Comparison of ENCODE assay signal across 17 cellular contexts in genomic region chr4:100486496-100486895, GRCh38. TPM values are rescaled to one million over a fixed set of nuclear protein-coding genes. Genes with fewer than 3 reads are reported as not detected.
"Had no signal": no experiment of that assay in that cellular context is flagged by ENCODE, and none has a peak within 500 bp of the region (broad histone marks: within the 10 kb centered on the region; RNA-seq: fewer than 3 reads in every experiment).

No MANE protein-coding gene starts in this region.

- H3K4me1 Mint-ChIP-seq: brain; naive thymus-derived CD8-positive, alpha-beta T cell; stimulated activated effector memory CD8-positive, alpha-beta T cell treated with anti-CD3 and anti-CD28 coated beads, Interleukin-12 subunit alpha, Interleukin-12 subunit beta, amount 100 ng/mL, for 72 hours had no signal

- DNase-seq: activated CD4-positive, alpha-beta T cell treated with anti-CD3 and anti-CD28 coated beads, Interleukin-2, amount 50 U/mL, for 1 hour; activated CD8-positive, alpha-beta memory T cell treated with anti-CD3 and anti-CD28 coated beads, Interleukin-2, amount 50 U/mL, for 4 hours; activated naive CD4-positive, alpha-beta T cell treated with anti-CD3 and anti-CD28 coated beads for 36 hours; activated T-cell treated with anti-CD3 and anti-CD28 coated beads, Interleukin-2, amount 50 U/mL, for 4 hours; foreskin keratinocyte; mesenchymal stem cell; naive thymus-derived CD8-positive, alpha-beta T cell; ovary; stimulated activated CD4-positive, alpha-beta T cell treated with anti-CD3 and anti-CD28 coated beads, Interleukin-4, amount 100 ng/mL, for 24 hours; upper lobe of left lung had no signal

- H3K4me3 Mint-ChIP-seq: activated naive CD4-positive, alpha-beta T cell treated with anti-CD3 and anti-CD28 coated beads for 36 hours; activated T-cell treated with anti-CD3 and anti-CD28 coated beads, Interleukin-2, amount 50 U/mL, for 4 hours; brain; naive thymus-derived CD8-positive, alpha-beta T cell; stimulated activated effector memory CD8-positive, alpha-beta T cell treated with anti-CD3 and anti-CD28 coated beads, Interleukin-12 subunit alpha, Interleukin-12 subunit beta, amount 100 ng/mL, for 72 hours had no signal

- H3K9me3 Mint-ChIP-seq: activated T-cell treated with anti-CD3 and anti-CD28 coated beads, Interleukin-2, amount 50 U/mL, for 4 hours; stimulated activated effector memory CD8-positive, alpha-beta T cell treated with anti-CD3 and anti-CD28 coated beads, Interleukin-12 subunit alpha, Interleukin-12 subunit beta, amount 100 ng/mL, for 72 hours had no signal

- H3K36me3 ChIP-seq: ovary, thoracic aorta, upper lobe of left lung had no signal

- H3K36me3 Mint-ChIP-seq: brain; stimulated activated effector memory CD8-positive, alpha-beta T cell treated with anti-CD3 and anti-CD28 coated beads, Interleukin-12 subunit alpha, Interleukin-12 subunit beta, amount 100 ng/mL, for 72 hours had no signal

- H3K4me1 ChIP-seq: foreskin keratinocyte, upper lobe of left lung had no signal

- H3K4me3 ChIP-seq: coronary artery, hepatocyte, ovary, thoracic aorta, upper lobe of left lung had no signal

- H3K27me3 ChIP-seq: foreskin keratinocyte, hepatocyte, ovary, upper lobe of left lung had no signal

- H3K27ac Mint-ChIP-seq: activated naive CD4-positive, alpha-beta T cell treated with anti-CD3 and anti-CD28 coated beads for 36 hours; naive thymus-derived CD8-positive, alpha-beta T cell; stimulated activated effector memory CD8-positive, alpha-beta T cell treated with anti-CD3 and anti-CD28 coated beads, Interleukin-12 subunit alpha, Interleukin-12 subunit beta, amount 100 ng/mL, for 72 hours had no signal

- H3K27ac ChIP-seq: coronary artery, foreskin keratinocyte, hepatocyte, ovary, thoracic aorta, upper lobe of left lung had no signal

RNA-seq across cellular contexts. Expression of gene EMCN, which starts 31.3 kb away (rescaled TPM):
- total RNA-seq: activated naive CD4-positive, alpha-beta T cell treated with anti-CD3 and anti-CD28 coated beads for 36 hours; activated T-cell treated with anti-CD3 and anti-CD28 coated beads, Interleukin-2, amount 50 U/mL, for 4 hours; epithelial cell of proximal tubule; fibroblast of lung; foreskin keratinocyte; naive thymus-derived CD8-positive, alpha-beta T cell had no signal
